ENCODE assay signal across 20 cellular contexts in genomic region chr4:32962100-32962499, GRCh38.
DNase-seq lines count a peak whose midpoint lies in the region; ATAC-seq and TF ChIP-seq lines count a peak whose summit lies in the region.
"Had no signal": no experiment of that assay in that cellular context is flagged by ENCODE, and none has a peak within 500 bp of the region (broad histone marks: within the 10 kb centered on the region; RNA-seq: fewer than 3 reads in every experiment).

No MANE protein-coding gene starts in this region.

- CTCF ChIA-PET in MCF 10A (lab: Yijun Ruan, JAX) (no interaction called here), mammary epithelial cell (lab: Charles Lee; ENCODE audit: low non-redundant PET) (no interaction called here)

- no peak overlapping the region for H2AFZ ChIP-seq in mammary epithelial cell (ENCODE audit: low read depth, low read length)
- H2AFZ ChIP-seq: GM23248 had no signal

- H3K4me1 Mint-ChIP-seq in MCF 10A (ENCODE audit: insufficient read depth, unreplicated experiment): peaks cover 6% of the 10 kb centered on the region
- H3K4me1 Mint-ChIP-seq: B cell; CD4-positive, CD25-positive, alpha-beta regulatory T cell had no signal

- H4K20me1 ChIP-seq in mammary epithelial cell (ENCODE audit: insufficient read depth, low read length): no peaks in the 10 kb centered on the region
- H4K20me1 ChIP-seq: BLaER1 had no signal

- H3K27ac ChIP-seq in mammary epithelial cell (ENCODE audit: insufficient read depth, low read depth, low read length): no peak overlapping the region
- H3K27ac ChIP-seq: 22Rv1, BLaER1, C4-2B, GM23248 had no signal

- intact Hi-C loops in MCF 10A (cut with micrococcal nuclease): no loop called here
- intact Hi-C loops in mammary epithelial cell (cut with micrococcal nuclease): no loop called here

- no peak overlapping the region for H3K4me3 Mint-ChIP-seq in MCF 10A (ENCODE audit: unreplicated experiment)
- H3K4me3 Mint-ChIP-seq: B cell; CD4-positive, CD25-positive, alpha-beta regulatory T cell; CD8-positive, alpha-beta T cell had no signal

- no peak for TF ChIP-seq CTCF in MCF 10A (IDR thresholded peaks at IDR 0.05; ENCODE audit: unreplicated experiment)
- no peak for TF ChIP-seq CTCF in mammary epithelial cell (conservative IDR thresholded peaks at IDR 0.05 in 1 of 2, IDR thresholded peaks at IDR 0.05 in 1 of 2; ENCODE audit: extremely low read depth in 1 of 2, insufficient read depth in 1 of 2, low read depth in 1 of 2, low read length in 2 of 2)
- TF ChIP-seq CTCF in epithelial cell of esophagus (IDR thresholded peaks at IDR 0.05; ENCODE audit: insufficient read depth, low read depth, low read length, missing control alignments): no peak
- no peak for TF ChIP-seq CTCF in omental fat pad (IDR thresholded peaks at IDR 0.05)

- H3K27me3 Mint-ChIP-seq in MCF 10A (ENCODE audit: insufficient read depth, unreplicated experiment): no peaks in the 10 kb centered on the region
- H3K27me3 Mint-ChIP-seq: B cell; CD4-positive, CD25-positive, alpha-beta regulatory T cell had no signal

- DNase-seq in MCF 10A (ENCODE audit: unreplicated experiment): peak; percentile 4
- DNase-seq in mammary epithelial cell: no peak
- DNase-seq in epithelial cell of esophagus (ENCODE audit: low read depth): peak; percentile 51
- DNase-seq in omental fat pad (ENCODE audit: low spot score): no peak
- no peak for DNase-seq in NK-92 treated with Interleukin-12 subunit alpha and Interleukin-12 subunit beta, amount 100 ng/mL, for 24 hours (lab: John Stamatoyannopoulos, UW)
- DNase-seq: Caco-2; CD4-positive, CD25-positive, alpha-beta regulatory T cell; CD8-positive, alpha-beta T cell; DMS153; DND-41; GDM1; GM23248; H7; HCEC 1CT had no signal

- ATAC-seq in omental fat pad (ENCODE audit: low FRiP score) (peak; percentile 68), HG02610 (IDR thresholded peaks at IDR 0.05; ENCODE audit: unreplicated experiment) (no peak)
- ATAC-seq: CD8-positive, alpha-beta T cell; GM12878 had no signal

- no peaks in the 10 kb centered on the region for H3K27me3 ChIP-seq in mammary epithelial cell (ENCODE audit: insufficient read depth, low read length)
- H3K27me3 ChIP-seq: BLaER1 had no signal

- no peaks in the 10 kb centered on the region for H3K79me2 ChIP-seq in mammary epithelial cell (ENCODE audit: insufficient read depth, low read length)

- no peaks in the 10 kb centered on the region for H3K9me3 Mint-ChIP-seq in MCF 10A (ENCODE audit: unreplicated experiment)

- no peak overlapping the region for H3K9ac ChIP-seq in mammary epithelial cell (ENCODE audit: insufficient read depth, low read length)
- H3K9ac ChIP-seq: BLaER1, GM23248 had no signal

- H3K4me1 ChIP-seq in mammary epithelial cell (ENCODE audit: insufficient read depth, low read length): no peaks in the 10 kb centered on the region
- H3K4me1 ChIP-seq: BLaER1, Caco-2 had no signal

- POLR2A ChIA-PET in MCF 10A (lab: Yijun Ruan, JAX): interaction anchor here (1.4 kb wide), 1 partner anchor 9 kb away, joined by 3 read pairs; no protein-coding TSS in a partner anchor

- H3K4me3 ChIP-seq in mammary epithelial cell (replicated peaks in 1 of 3; ENCODE audit: insufficient read depth in 1 of 3, low read depth in 2 of 3, low read length in 3 of 3) (no peak overlapping the region), epithelial cell of esophagus (ENCODE audit: low read length) (no peak overlapping the region)
- H3K4me3 ChIP-seq: BLaER1, GM12878, GM23248 had no signal

- no peaks in the 10 kb centered on the region for H3K36me3 Mint-ChIP-seq in MCF 10A (ENCODE audit: insufficient read depth, unreplicated experiment)
- H3K36me3 Mint-ChIP-seq: CD4-positive, CD25-positive, alpha-beta regulatory T cell; CD8-positive, alpha-beta T cell had no signal

- in situ Hi-C loops in mammary epithelial cell (cut with MboI; ENCODE audit: low sequenced_read_pairs in 2 of 2): no loop called here

- no peaks in the 10 kb centered on the region for H3K36me3 ChIP-seq in mammary epithelial cell (ENCODE audit: insufficient read depth, low read length)
- H3K36me3 ChIP-seq: BLaER1 had no signal

- dilution Hi-C loops in mammary epithelial cell (cut with HindIII; ENCODE audit: low sequenced_read_pairs): no loop called here

- peaks cover 7% of the 10 kb centered on the region for H3K9me3 ChIP-seq in mammary epithelial cell (replicated peaks; ENCODE audit: insufficient read depth, low read length)
- H3K9me3 ChIP-seq: BLaER1, Caco-2 had no signal

- H3K27ac Mint-ChIP-seq in MCF 10A (ENCODE audit: low read depth, unreplicated experiment): no peak overlapping the region
- H3K27ac Mint-ChIP-seq: B cell; CD4-positive, CD25-positive, alpha-beta regulatory T cell; CD8-positive, alpha-beta T cell had no signal

- WGBS in mammary epithelial cell (ENCODE audit: low coverage, missing lambda C conversion rate): 58% methylated on average over 2 of the region's 2 CpGs

- H3K4me2 ChIP-seq in mammary epithelial cell (ENCODE audit: insufficient read depth, low read depth, low read length): no peak overlapping the region
- H3K4me2 ChIP-seq: BLaER1 had no signal

- BruUV-seq in MCF 10A (replicated peaks; lab: Mats Ljungman, UMichigan) (no TSS peak), mammary epithelial cell (replicated peaks; lab: Mats Ljungman, UMichigan) (no TSS peak)

Comparison
In these comparisons a context has a peak if more than half of its experiments do, and no peak if none do; other contexts are left out.
1. DNase-seq: peak in MCF 10A (single experiment) and epithelial cell of esophagus (single experiment); none in mammary epithelial cell (single experiment), omental fat pad (single experiment) and NK-92 treated with Interleukin-12 subunit alpha and Interleukin-12 subunit beta, amount 100 ng/mL, for 24 hours (single experiment).